ENCODE assay signal across 8 cellular contexts in genomic region chr16:3046506-3047386, GRCh38. TPM values are rescaled to one million over a fixed set of nuclear protein-coding genes. Genes with fewer than 3 reads are reported as not detected.
DNase-seq lines count a peak whose midpoint lies in the region; ATAC-seq and TF ChIP-seq lines count a peak whose summit lies in the region.

Gene MMP25 (plus strand): TSS chr16:3046561. CDS start chr16:3046918, 357 bp downstream.

- TF ChIP-seq CTCF in WTC11 (IDR thresholded peaks at IDR 0.05): no peak
- TF ChIP-seq CTCF in gastrocnemius medialis (IDR thresholded peaks at IDR 0.05 in 4 of 5, conservative IDR thresholded peaks at IDR 0.05 in 1 of 5): no peak

- H2AFZ ChIP-seq in GM23248: peak within 1 kb of the TSS; percentile 70

- H3K4me2 ChIP-seq in GM23248 (ENCODE audit: unreplicated experiment): peak within 1 kb of the TSS; percentile 84

- peaks cover 37% of the 10 kb centered on the region for H3K27me3 ChIP-seq in GM23248 (replicated peaks; ENCODE audit: insufficient read depth)
- peaks cover 65 to 74% (median 71%) of the 10 kb centered on the region in 3 donors for H3K27me3 ChIP-seq in gastrocnemius medialis

- no peaks in the 10 kb centered on the region for H3K4me1 ChIP-seq in GM23248 (ENCODE audit: insufficient read depth)
- peaks cover 0 to 15% of the 10 kb centered on the region in 2 donors for H3K4me1 ChIP-seq in gastrocnemius medialis

- whole genome bisulfite sequencing in GM23248 (ENCODE audit: low coverage in 1 of 2, low lambda C conversion rate in 2 of 2, missing lambda C conversion rate in 2 of 2), 2 experiments: 3 to 5% methylated on average over 33 to 70 of the region's 75 CpGs

- intact Hi-C loops in left cardiac atrium (cut with DNase I): no loop called here
- intact Hi-C loops in gastrocnemius medialis (cut with DNase I; ENCODE audit: low total_unique reads): no loop called here

- no peak for TF ChIP-seq POLR2A in gastrocnemius medialis (IDR thresholded peaks at IDR 0.05)

- CTCF ChIA-PET in WTC11 (lab: Charles Lee): interaction anchor here (0.6 to 11.1 kb wide), 14 partner anchors 8 to 130 kb away, joined by 3 to 152 read pairs (median 5); partner anchors contain the start of gene TNFRSF12A

- peaks cover 7% of the 10 kb centered on the region for H3K36me3 Mint-ChIP-seq in WTC11

- peak within 1 kb of the TSS; percentile 36; the same call in 1 of the 2 replicates for H3K9ac ChIP-seq in GM23248

- no peaks in the 10 kb centered on the region for H3K79me2 ChIP-seq in GM23248 (ENCODE audit: insufficient read depth)

- DNase-seq in GM23248 (peak; percentile 17), WTC11 (ENCODE audit: low spot score) (no peak), left cardiac atrium (no peak), gastrocnemius medialis (no peak), ACHN (no peak), glomerular visceral epithelial cell (ENCODE audit: extremely low spot score) (no peak), cerebellum (ENCODE audit: low spot score) (no peak)
- no peak for DNase-seq in activated effector memory CD4-positive, alpha-beta T cell treated with Interleukin-2 at 50 U/mL for 16 hours

- no peaks in the 10 kb centered on the region for H4K20me1 ChIP-seq in GM23248 (ENCODE audit: insufficient read depth)

- no peak within 1 kb of the TSS for H3K27ac ChIP-seq in GM23248
- H3K27ac ChIP-seq in gastrocnemius medialis: no peak within 1 kb of the TSS

- H3K9me3 ChIP-seq in GM23248 (ENCODE audit: low read depth) (no peaks in the 10 kb centered on the region), gastrocnemius medialis (no peaks in the 10 kb centered on the region)

- in situ Hi-C loops in GM23248 (cut with MboI): no loop called here
- in situ Hi-C loops in gastrocnemius medialis (cut with MboI; ENCODE audit: low sequenced_read_pairs in 4 of 4): no loop called here
- in situ Hi-C loops in ACHN (cut with HindIII; ENCODE audit: low pct_ligation_motif_present, low pct_unique_long_range_greater_than_20kb, low sequenced_read_pairs): no loop called here

- H3K36me3 ChIP-seq in GM23248 (ENCODE audit: low read depth): no peaks in the 10 kb centered on the region
- H3K36me3 ChIP-seq in gastrocnemius medialis: no peaks in the 10 kb centered on the region

- H3F3A ChIP-seq in GM23248 (ENCODE audit: insufficient read depth): no peaks in the 10 kb centered on the region

- H3K4me3 ChIP-seq in GM23248 (peak within 1 kb of the TSS; percentile 70), gastrocnemius medialis (peak within 1 kb of the TSS; percentile 42 to 57 (median 52))

- H3K9me3 Mint-ChIP-seq in WTC11: no peaks in the 10 kb centered on the region

- peak within 1 kb of the TSS; percentile 89 for H3K4me3 Mint-ChIP-seq in WTC11

- no peaks in the 10 kb centered on the region for H3K9me2 ChIP-seq in GM23248 (ENCODE audit: insufficient read depth)

- H3K4me1 Mint-ChIP-seq in WTC11: peaks cover 13% of the 10 kb centered on the region

- POLR2A ChIA-PET in WTC11 (lab: Charles Lee): interaction anchor here (0.8 to 2.5 kb wide), 7 partner anchors 9 to 88 kb away, joined by 3 to 8 read pairs (median 4); partner anchors contain the start of gene ZNF213

- H3K27me3 Mint-ChIP-seq in WTC11 (ENCODE audit: low read depth): peaks cover 33% of the 10 kb centered on the region

- ATAC-seq in WTC11 (peak; percentile 22), left cardiac atrium (peak; percentile 15 to 19), gastrocnemius medialis (no peak)

- peak within 1 kb of the TSS; percentile 74 for H3K27ac Mint-ChIP-seq in WTC11

TF ChIP-seq in WTC11, 78 proteins besides CTCF, POLR2A, EP300 and RAD21 (continues in another document):
- TF ChIP-seq ATF1 (CRISPR knock-in tag; IDR thresholded peaks at IDR 0.05) (no peak), FOXK1 (CRISPR knock-in tag; IDR thresholded peaks at IDR 0.05) (no peak), ETV6 (CRISPR knock-in tag; IDR thresholded peaks at IDR 0.05) (no peak), ELF4 (CRISPR knock-in tag; IDR thresholded peaks at IDR 0.05; ENCODE audit: low read depth) (0 out of 2 replicates have a peak, but pooled peaks have one; percentile 56), E2F5 (CRISPR knock-in tag; IDR thresholded peaks at IDR 0.05) (peak; percentile 26; the same call in 1 of the 2 replicates), ATF2 (CRISPR knock-in tag; IDR thresholded peaks at IDR 0.05; ENCODE audit: borderline replicate concordance, low read depth) (no peak), HMGXB4 (CRISPR knock-in tag; IDR thresholded peaks at IDR 0.05) (peak; percentile 79; the same call in 1 of the 2 replicates), ZNF317 (CRISPR knock-in tag; IDR thresholded peaks at IDR 0.05; ENCODE audit: borderline replicate concordance, low read depth) (0 out of 2 replicates have a peak, but pooled peaks have one; percentile 34), ZNF512 (CRISPR knock-in tag; IDR thresholded peaks at IDR 0.05; ENCODE audit: borderline replicate concordance) (no peak), ZNF423 (CRISPR knock-in tag; IDR thresholded peaks at IDR 0.05) (0 out of 2 replicates have a peak, but pooled peaks have one; percentile 6), ATF6 (CRISPR knock-in tag; IDR thresholded peaks at IDR 0.05) (no peak)

RNA-seq across cellular contexts. Expression of gene MMP25, which starts in this region (rescaled TPM):
- not detected in 2 replicates for total RNA-seq in GM23248 (2014; rRNA removed; shearing (Covaris generic))
- 0.16 and 0.23 TPM in 2 replicates for polyA plus RNA-seq in GM23248 (2016; fragmentation: Nextera tagmentation; extraction: Ambion mirVana)
- 41.2 to 49.0 TPM (median 43.3 TPM) in 3 replicates for total RNA-seq in WTC11 (2021)
- 1 to 10 TPM; 1.5 to 2.3 TPM for total RNA-seq in left cardiac atrium
- total RNA-seq in gastrocnemius medialis: under 1 TPM in 3 of 4 donors, not detected in 1; 0.15 to 0.75 (median 0.58) TPM
- total RNA-seq in cerebellum: 1.1 TPM

Comparison
In these comparisons a context has a peak if more than half of its experiments do, and no peak if none do; other contexts are left out.
1. RNA of gene MMP25 (total RNA-seq): 41.2 to 49.0 TPM in WTC11; 1.5 to 2.3 TPM in left cardiac atrium, 1.1 TPM in cerebellum (single experiment), 0.15 to 0.75 TPM in gastrocnemius medialis and not detected in GM23248; every median in the first group is over 10 times any median in the second.
2. Peak in DNase-seq, H3K4me3 ChIP-seq, H3K9ac ChIP-seq and H3K4me2 ChIP-seq in GM23248; RNA of the gene not detected or under 1 TPM.
3. ATAC-seq: peak in WTC11 (single experiment) and left cardiac atrium (2 of 2); none in gastrocnemius medialis (0 of 2).